Comparison of ENCODE assay signal across 13 cellular contexts in the genomic region with DNA sequence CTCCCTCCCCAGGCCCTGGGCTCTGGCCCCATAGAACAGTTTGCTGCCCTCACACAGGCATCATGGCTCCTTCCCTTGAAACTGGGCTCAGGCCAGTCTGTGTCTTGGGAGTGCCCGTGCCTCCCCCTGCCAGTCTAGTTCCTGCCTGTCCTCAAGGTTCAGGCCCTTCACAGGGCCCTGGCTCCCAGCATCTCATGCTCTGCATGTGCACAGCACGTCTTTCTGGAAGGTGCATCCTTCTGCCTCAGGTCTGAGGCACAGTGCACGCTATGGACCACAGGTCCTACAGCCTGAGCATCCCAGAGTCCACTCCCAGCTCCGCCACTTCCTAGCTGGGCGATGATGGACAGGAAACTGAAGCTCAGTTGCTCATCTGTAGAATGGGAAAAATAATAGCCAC. TPM values are rescaled to one million over a fixed set of nuclear protein-coding genes. Genes with fewer than 3 reads are reported as not detected.
DNase-seq lines count a peak whose midpoint lies in the region; ATAC-seq and TF ChIP-seq lines count a peak whose summit lies in the region.
"Had no signal": no experiment of that assay in that cellular context is flagged by ENCODE, and none has a peak within 500 bp of the region (broad histone marks: within the 10 kb centered on the region; RNA-seq: fewer than 3 reads in every experiment).

No MANE protein-coding gene starts in this region.

- TF ChIP-seq CTCF in heart right ventricle (IDR thresholded peaks at IDR 0.05) (no peak), sigmoid colon (IDR thresholded peaks at IDR 0.05) (no peak), vagina (IDR thresholded peaks at IDR 0.05) (no peak), foreskin keratinocyte (conservative IDR thresholded peaks at IDR 0.05) (no peak)

- H3K36me3 ChIP-seq in heart right ventricle (no peaks in the 10 kb centered on the region), esophagus (ENCODE audit: control insufficient read depth in 2 of 2, insufficient read depth in 2 of 2, low read length in 1 of 2) (no peaks in the 10 kb centered on the region), sigmoid colon (no peaks in the 10 kb centered on the region), vagina (no peaks in the 10 kb centered on the region)

- 93 to 98% methylated on average over 5 of the region's 5 CpGs for WGBS in heart right ventricle, 2 donors
- WGBS in esophagus, 2 donors: 85 to 89% methylated on average over 5 of the region's 5 CpGs
- WGBS in sigmoid colon, 2 donors: 93% methylated on average over 5 of the region's 5 CpGs

- intact Hi-C loops in heart right ventricle (cut with DNase I): loop anchor here in 1 of 10 donors (2.0 kb wide), 1 partner anchor 36 kb away; a partner anchor contains a TSS
- intact Hi-C loops in left cardiac atrium (cut with DNase I): no loop called here
- intact Hi-C loops in sigmoid colon (cut with DNase I): loop anchor here (2.0 kb wide), 1 partner anchor 30 kb away; no protein-coding TSS in a partner anchor
- intact Hi-C loops in vagina (cut with DNase I): no loop called here

- H3K4me3 ChIP-seq in heart right ventricle (no peak overlapping the region), esophagus (ENCODE audit: low read depth in 1 of 2, low read length in 2 of 2) (no peak overlapping the region), sigmoid colon (no peak overlapping the region), vagina (no peak overlapping the region)

- no peaks in the 10 kb centered on the region for H3K27me3 ChIP-seq in heart right ventricle
- H3K27me3 ChIP-seq in esophagus (ENCODE audit: control insufficient read depth in 1 of 2, insufficient read depth in 2 of 2, low read length in 2 of 2): no peaks in the 10 kb centered on the region
- H3K27me3 ChIP-seq in sigmoid colon: no peaks in the 10 kb centered on the region
- no peaks in the 10 kb centered on the region for H3K27me3 ChIP-seq in vagina
- no peaks in the 10 kb centered on the region for H3K27me3 ChIP-seq in foreskin keratinocyte

- peaks cover 17 to 51% (median 20%) of the 10 kb centered on the region in 9 donors for H3K4me1 ChIP-seq in heart right ventricle
- peaks cover 21 to 43% of the 10 kb centered on the region in 2 donors for H3K4me1 ChIP-seq in esophagus (ENCODE audit: control insufficient read depth in 2 of 2, insufficient read depth in 2 of 2, low read length in 1 of 2)
- H3K4me1 ChIP-seq in sigmoid colon: peaks cover 0 to 32% (median 26%) of the 10 kb centered on the region in 4 donors
- peaks cover 63% of the 10 kb centered on the region for H3K4me1 ChIP-seq in vagina
- no peaks in the 10 kb centered on the region for H3K4me1 ChIP-seq in foreskin keratinocyte

- H3K9me3 ChIP-seq in heart right ventricle (no peaks in the 10 kb centered on the region), esophagus (ENCODE audit: control insufficient read depth in 2 of 2, insufficient read depth in 1 of 2, low read depth in 1 of 2, low read length in 1 of 2) (no peaks in the 10 kb centered on the region), sigmoid colon (no peaks in the 10 kb centered on the region), vagina (no peaks in the 10 kb centered on the region)

- TF ChIP-seq POLR2A in sigmoid colon (IDR thresholded peaks at IDR 0.05) (no peak), vagina (IDR thresholded peaks at IDR 0.05) (no peak)

- TF ChIP-seq EP300 in sigmoid colon (IDR thresholded peaks at IDR 0.05): no peak

- H3K27ac ChIP-seq in heart right ventricle: peak overlapping the region; percentile 75 to 97 (median 90)
- peak overlapping the region; percentile 81 to 90 for H3K27ac ChIP-seq in esophagus (ENCODE audit: low read depth in 2 of 2, low read length in 1 of 2)
- peak overlapping the region; percentile 77 to 86 (median 80) for H3K27ac ChIP-seq in sigmoid colon
- peak overlapping the region; percentile 91 for H3K27ac ChIP-seq in vagina
- no peak overlapping the region for H3K27ac ChIP-seq in foreskin keratinocyte

- DNase-seq in heart right ventricle (no peak), left cardiac atrium (no peak), sigmoid colon (no peak), vagina (ENCODE audit: extremely low spot score in 2 of 2) (no peak), foreskin keratinocyte (no peak)
- no peak for DNase-seq in stimulated activated CD4-positive, alpha-beta T cell treated with anti-CD3 and anti-CD28 coated beads, Interleukin-4, amount 100 ng/mL, for 4 hours
- DNase-seq: activated CD4-positive, alpha-beta T cell treated with anti-CD3 and anti-CD28 coated beads, Interleukin-2, amount 50 U/mL, for 1 hour; effector CD4-positive, alpha-beta T cell; naive B cell; NCI-H1105; NCI-H446 had no signal

- ATAC-seq in heart right ventricle: no peak
- ATAC-seq in left cardiac atrium: no peak
- no peak for ATAC-seq in foreskin keratinocyte
- ATAC-seq in HG03565 (IDR thresholded peaks at IDR 0.05; ENCODE audit: unreplicated experiment): no peak

RNA-seq across cellular contexts. Expression of a gene that starts 35.6 kb away (rescaled TPM):
- 100 to 1,000 TPM in 1 of 10 donors, 10 to 100 TPM in 9; 29.7 to 182 (median 60.3) TPM for total RNA-seq in heart right ventricle
- 10 to 100 TPM; 16.5 to 24.0 TPM for polyA plus RNA-seq in heart right ventricle
- 100 to 1,000 TPM in 1 of 2 donors, 10 to 100 TPM in 1; 66.6 to 140 TPM for total RNA-seq in left cardiac atrium
- 10 to 100 TPM; 53.2 to 60.0 TPM for polyA plus RNA-seq in esophagus
- 100 to 1,000 TPM in 1 of 4 donors, 10 to 100 TPM in 3; 38.9 to 208 (median 67.3) TPM for total RNA-seq in sigmoid colon
- polyA plus RNA-seq in sigmoid colon: 10 to 100 TPM; 30.0 to 66.2 (median 55.0) TPM
- 213 TPM for total RNA-seq in vagina
- 35.6 and 38.5 TPM in 2 replicates for total RNA-seq in foreskin keratinocyte
- 13.6 and 16.9 TPM in 2 replicates for polyA plus RNA-seq in foreskin keratinocyte
